ENCODE assay signal across 8 cellular contexts in the genomic region with DNA sequence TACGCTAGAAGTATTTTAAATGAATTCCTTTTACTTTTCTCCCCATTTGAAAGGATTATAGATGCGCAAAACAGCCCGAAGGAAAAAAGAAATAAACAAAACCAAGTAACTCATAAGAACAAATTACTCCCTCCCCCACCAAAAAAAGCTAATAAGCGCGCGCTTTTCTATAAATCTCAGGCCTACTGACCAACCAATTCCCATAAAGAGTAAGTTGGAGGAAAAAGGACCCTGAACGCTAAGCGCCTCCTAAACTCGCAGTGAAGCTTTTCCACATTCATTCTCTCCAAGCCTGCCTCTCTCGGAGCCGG. TPM values are rescaled to one million over a fixed set of nuclear protein-coding genes. Genes with fewer than 3 reads are reported as not detected.
DNase-seq lines count a peak whose midpoint lies in the region; ATAC-seq and TF ChIP-seq lines count a peak whose summit lies in the region.

No MANE protein-coding gene starts in this region.

- POLR2A ChIA-PET in GM10248 (lab: Yijun Ruan, JAX) = interaction anchor here (0.5 to 1.1 kb wide), 2 partner anchors 10 to 1226 kb away, joined by 3 to 6 read pairs; no protein-coding TSS in a partner anchor

- DNase-seq in NCI-H748 treated with DMSO at 0.1 percent for 48 hours (lab: John Stamatoyannopoulos, UW) (peak; percentile 49), endothelial cell (ENCODE audit: low spot score) (no peak), osteocyte (ENCODE audit: extremely low spot score, unreplicated experiment) (no peak), GF-D8 (lab: John Stamatoyannopoulos, UW) (no peak), GM10248 (ENCODE audit: extremely low spot score) (no peak), erythroblast (lab: John Stamatoyannopoulos, UW) (no peak)

- H3K9me3 ChIP-seq in ES-I3 (ENCODE audit: control insufficient read depth, insufficient read depth, low read length) = no peaks in the 10 kb centered on the region

- no peak for ATAC-seq in GM18517 (IDR thresholded peaks at IDR 0.05; ENCODE audit: unreplicated experiment)

- H3K4me1 ChIP-seq in ES-I3 (ENCODE audit: insufficient read depth, low read length) = peaks cover 16% of the 10 kb centered on the region

- H3K9me3 Mint-ChIP-seq in endothelial cell (ENCODE audit: unreplicated experiment) (no peaks in the 10 kb centered on the region), osteocyte (ENCODE audit: unreplicated experiment) (no peaks in the 10 kb centered on the region)

- peak overlapping the region; percentile 88 for H3K9ac ChIP-seq in ES-I3 (ENCODE audit: low read depth, low read length)

- peak overlapping the region; percentile 89 for H3K27ac Mint-ChIP-seq in endothelial cell (ENCODE audit: unreplicated experiment)
- peak overlapping the region; percentile 95 for H3K27ac Mint-ChIP-seq in osteocyte (ENCODE audit: unreplicated experiment)

- H3K27me3 Mint-ChIP-seq in endothelial cell (ENCODE audit: unreplicated experiment) (no peaks in the 10 kb centered on the region), osteocyte (ENCODE audit: unreplicated experiment) (peaks cover 28% of the 10 kb centered on the region)

- H3K36me3 ChIP-seq in ES-I3 (ENCODE audit: insufficient read depth, low read length) = no peaks in the 10 kb centered on the region

- TF ChIP-seq CTCF in endothelial cell (IDR thresholded peaks at IDR 0.05; ENCODE audit: unreplicated experiment) = no peak
- TF ChIP-seq CTCF in osteocyte (IDR thresholded peaks at IDR 0.05) = no peak
- no peak for TF ChIP-seq CTCF in GM10248 (IDR thresholded peaks at IDR 0.05; ENCODE audit: control extremely low read depth, extremely low read depth, low read depth, missing control alignments)

- no peaks in the 10 kb centered on the region for H3K36me3 Mint-ChIP-seq in endothelial cell (ENCODE audit: low read depth, unreplicated experiment)
- H3K36me3 Mint-ChIP-seq in osteocyte (ENCODE audit: unreplicated experiment) = no peaks in the 10 kb centered on the region

- CTCF ChIA-PET in GM10248 (lab: Yijun Ruan, JAX) = interaction anchor here (1.4 to 1.8 kb wide), 2 partner anchors 25 to 55 kb away, joined by 4 to 6 read pairs; no protein-coding TSS in a partner anchor

- no peak for TF ChIP-seq POLR2A in erythroblast (IDR thresholded peaks at IDR 0.05; ENCODE audit: low read length)

- H3K4me1 Mint-ChIP-seq in endothelial cell (ENCODE audit: unreplicated experiment) (peaks cover 16% of the 10 kb centered on the region), osteocyte (ENCODE audit: unreplicated experiment) (peaks cover 23% of the 10 kb centered on the region)

- H3K4me3 Mint-ChIP-seq in endothelial cell (ENCODE audit: unreplicated experiment) (peak overlapping the region; percentile 98), osteocyte (ENCODE audit: unreplicated experiment) (peak overlapping the region; percentile 92)

RNA-seq across cellular contexts. Expression of gene MBIP, which starts 0.6 kb away (rescaled TPM):
- total RNA-seq in endothelial cell (ENCODE audit: unreplicated experiment) (23.0 TPM), osteocyte (25.8 and 26.2 TPM in 2 replicates)
